In the genomic region with DNA sequence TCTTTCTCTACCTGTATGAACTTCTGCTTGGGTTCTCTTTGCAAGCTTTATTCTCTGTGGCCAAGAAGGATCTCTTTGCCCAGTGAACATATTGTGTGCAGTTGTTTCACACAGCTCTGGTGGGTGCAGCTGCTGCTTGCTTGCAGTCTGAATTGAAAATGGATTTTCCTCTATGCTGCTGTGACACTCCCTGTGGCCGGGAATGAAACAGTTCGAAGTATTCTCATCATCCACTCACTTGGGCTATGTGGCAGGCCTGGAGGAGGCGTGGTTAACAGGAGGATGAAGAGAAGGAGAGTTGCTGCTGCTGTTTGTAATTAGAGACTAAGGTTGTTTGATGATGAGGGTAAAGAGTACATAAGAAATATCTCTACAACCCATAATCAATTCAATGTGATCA, we compare ENCODE assay signal across 29 cellular contexts. TPM values are rescaled to one million over a fixed set of nuclear protein-coding genes. Genes with fewer than 3 reads are reported as not detected.
DNase-seq lines count a peak whose midpoint lies in the region; ATAC-seq and TF ChIP-seq lines count a peak whose summit lies in the region.
"Had no signal": no experiment of that assay in that cellular context is flagged by ENCODE, and none has a peak within 500 bp of the region (broad histone marks: within the 10 kb centered on the region; RNA-seq: fewer than 3 reads in every experiment).

No MANE protein-coding gene starts in this region.

- no peak overlapping the region for H3K23ac ChIP-seq in mesendoderm (ENCODE audit: low read length)

- H3K27me3 Mint-ChIP-seq in HFFc6 (ENCODE audit: insufficient read depth) (peaks cover 10% of the 10 kb centered on the region), nephron progenitor cell (ENCODE audit: low read depth, poor library complexity) (no peaks in the 10 kb centered on the region), immature natural killer cell (ENCODE audit: low read depth in 3 of 3) (peaks cover 4 to 15% (median 8%) of the 10 kb centered on the region in 3 donors)

- H3K4me3 ChIP-seq in PC-3 (ENCODE audit: low read length) (no peak overlapping the region), mesendoderm (ENCODE audit: low read length) (no peak overlapping the region)
- H3K4me3 ChIP-seq: BLaER1 treated with 17β-estradiol and CSF1 and Interleukin-3, amounts not matched to agents 10 nM and 100 nM; GM23338; hepatocyte; skin epidermis had no signal

- no peaks in the 10 kb centered on the region for H3K9me2 ChIP-seq in PC-3 (replicated peaks; ENCODE audit: low read length)

- intact Hi-C loops in PC-3 (cut with micrococcal nuclease) = no loop called here

- no peak overlapping the region for H3K18ac ChIP-seq in mesendoderm (ENCODE audit: low read length)

- no peaks in the 10 kb centered on the region for H3K79me1 ChIP-seq in mesendoderm (ENCODE audit: low read length)

- H2BK5ac ChIP-seq in mesendoderm (ENCODE audit: low read length) = no peak overlapping the region

- H3K4me1 ChIP-seq in PC-3 (ENCODE audit: insufficient read depth, low read length) = peaks cover 4% of the 10 kb centered on the region; the same call in 1 of the 2 replicates
- H3K4me1 ChIP-seq in mesendoderm (ENCODE audit: control insufficient read depth, low read depth, low read length) = no peaks in the 10 kb centered on the region

- no peak overlapping the region for H2AFZ ChIP-seq in PC-3 (ENCODE audit: low read length)
- H2AFZ ChIP-seq: GM23338, hepatocyte had no signal

- no peak overlapping the region for H3K4me3 Mint-ChIP-seq in HFFc6
- H3K4me3 Mint-ChIP-seq in nephron progenitor cell = no peak overlapping the region
- H3K4me3 Mint-ChIP-seq in immature natural killer cell = no peak overlapping the region
- H3K4me3 Mint-ChIP-seq: activated CD4-positive, alpha-beta T cell treated with anti-CD3 and anti-CD28 coated beads for 36 hours; activated naive CD8-positive, alpha-beta T cell treated with anti-CD3 and anti-CD28 coated beads, Interleukin-2, amount 10 ng/mL, durations not matched to agents 7 days and 5 days; activated T-cell treated with anti-CD3 and anti-CD28 coated beads, Interleukin-2, amount 50 U/mL, for 24 hours; dendritic cell treated with granulocyte-macrophage colony-stimulating factor and Interleukin-4, amounts not matched to agents 40 ng/mL and 50 ng/mL, for 4 days; endodermal cell; GM23338; memory B cell; stimulated activated naive CD8-positive, alpha-beta T cell treated with anti-CD3 and anti-CD28 coated beads, Interleukin-15, amount 100 ng/mL, for 72 hours had no signal

- H3K36me3 ChIP-seq in PC-3 (ENCODE audit: low read depth, low read length) (no peaks in the 10 kb centered on the region), mesendoderm (ENCODE audit: control insufficient read depth, insufficient read depth, low read length) (no peaks in the 10 kb centered on the region)
- H3K36me3 ChIP-seq: BLaER1 treated with 17β-estradiol and CSF1 and Interleukin-3, amounts not matched to agents 10 nM and 100 nM had no signal

- peak; percentile 74 for ATAC-seq in PC-3
- no peak for ATAC-seq in GM19023 (IDR thresholded peaks at IDR 0.05; ENCODE audit: unreplicated experiment)
- ATAC-seq: activated CD4-positive, alpha-beta T cell treated with anti-CD3 and anti-CD28 coated beads for 36 hours; esophagus mucosa; GM23338; left lobe of liver; stimulated activated naive CD8-positive, alpha-beta T cell treated with anti-CD3 and anti-CD28 coated beads, Interleukin-15, amount 100 ng/mL, for 72 hours had no signal

- no peaks in the 10 kb centered on the region for H4K20me1 ChIP-seq in PC-3 (ENCODE audit: low read length)
- H4K20me1 ChIP-seq: BLaER1 treated with 17β-estradiol and CSF1 and Interleukin-3, amounts not matched to agents 10 nM and 100 nM had no signal

- H3K27ac ChIP-seq in PC-3 (ENCODE audit: low read length) (no peak overlapping the region), mesendoderm (ENCODE audit: low read depth, low read length) (no peak overlapping the region)
- H3K27ac ChIP-seq: BLaER1 treated with 17β-estradiol and CSF1 and Interleukin-3, amounts not matched to agents 10 nM and 100 nM; hepatocyte; skin epidermis had no signal

- CTCF ChIA-PET in PC-3 (lab: Charles Lee) = no interaction called here

- H3K9me3 Mint-ChIP-seq in HFFc6 (no peaks in the 10 kb centered on the region), nephron progenitor cell (no peaks in the 10 kb centered on the region), immature natural killer cell (peaks cover 0 to 3% (median 0%) of the 10 kb centered on the region in 6 donors)
- H3K9me3 Mint-ChIP-seq: activated naive CD8-positive, alpha-beta T cell treated with anti-CD3 and anti-CD28 coated beads, Interleukin-2, amount 10 ng/mL, durations not matched to agents 7 days and 5 days; activated T-cell treated with anti-CD3 and anti-CD28 coated beads, Interleukin-2, amount 50 U/mL, for 24 hours; dendritic cell treated with granulocyte-macrophage colony-stimulating factor and Interleukin-4, amounts not matched to agents 40 ng/mL and 50 ng/mL, for 4 days; endodermal cell; GM23338; memory B cell; stimulated activated naive CD8-positive, alpha-beta T cell treated with anti-CD3 and anti-CD28 coated beads, Interleukin-15, amount 100 ng/mL, for 72 hours had no signal

- no peaks in the 10 kb centered on the region for H3K36me3 Mint-ChIP-seq in HFFc6 (ENCODE audit: low read depth)
- no peaks in the 10 kb centered on the region for H3K36me3 Mint-ChIP-seq in nephron progenitor cell (ENCODE audit: low read depth)
- no peaks in the 10 kb centered on the region for H3K36me3 Mint-ChIP-seq in immature natural killer cell
- H3K36me3 Mint-ChIP-seq: activated naive CD8-positive, alpha-beta T cell treated with anti-CD3 and anti-CD28 coated beads, Interleukin-2, amount 10 ng/mL, durations not matched to agents 7 days and 5 days; memory B cell had no signal

- no peak overlapping the region for H3K4me2 ChIP-seq in PC-3 (ENCODE audit: low read length)
- H3K4me2 ChIP-seq in mesendoderm (ENCODE audit: low read length) = no peak overlapping the region
- H3K4me2 ChIP-seq: GM23338, hepatocyte had no signal

- H3K9ac ChIP-seq in PC-3 (ENCODE audit: low read length) (no peak overlapping the region), mesendoderm (ENCODE audit: low read length) (no peak overlapping the region)
- H3K9ac ChIP-seq: BLaER1 treated with 17β-estradiol and CSF1 and Interleukin-3, amounts not matched to agents 10 nM and 100 nM had no signal

- no TSS peak for BruUV-seq in PC-3 (replicated peaks; lab: Mats Ljungman, UMichigan)

- no peak for TF ChIP-seq CTCF in HFFc6 (IDR thresholded peaks at IDR 0.05)
- no peak for TF ChIP-seq CTCF in PC-3 (conservative IDR thresholded peaks at IDR 0.05; ENCODE audit: low read depth, low read length)
- no peak for TF ChIP-seq CTCF in nephron progenitor cell (IDR thresholded peaks at IDR 0.05)

- H3K9me3 ChIP-seq in PC-3 (ENCODE audit: low read length) = no peaks in the 10 kb centered on the region
- H3K9me3 ChIP-seq: BLaER1 treated with 17β-estradiol and CSF1 and Interleukin-3, amounts not matched to agents 10 nM and 100 nM had no signal

- no CpG with 5 or more reads among the region's 3 CpGs for WGBS in mesendoderm (ENCODE audit: extremely low coverage, insufficient coverage, low lambda C conversion rate)

- no peak overlapping the region for H2AK5ac ChIP-seq in mesendoderm (ENCODE audit: low read length)

- H2BK15ac ChIP-seq in mesendoderm (replicated peaks; ENCODE audit: low read depth) = no peak overlapping the region

- no peak overlapping the region for H3K56ac ChIP-seq in mesendoderm (ENCODE audit: low read length)

- no peak overlapping the region for H4K8ac ChIP-seq in mesendoderm (ENCODE audit: low read depth, low read length)

- DNase-seq in AG08395 (ENCODE audit: low spot score) (peak; percentile 24), HFFc6 (peak; percentile 1), PC-3 (no peak), mesendoderm (peak; percentile 10), nephron progenitor cell (no peak), immature natural killer cell (no peak)
- DNase-seq in activated CD4-positive, alpha-beta T cell treated with anti-CD3 and anti-CD28 coated beads, Interleukin-2, amount 50 U/mL, for 48 hours = no peak
- DNase-seq: activated CD4-positive, alpha-beta T cell treated with anti-CD3 and anti-CD28 coated beads for 36 hours; activated gamma-delta T cell; activated naive CD8-positive, alpha-beta T cell treated with anti-CD3 and anti-CD28 coated beads, Interleukin-2, amount 10 ng/mL, durations not matched to agents 7 days and 5 days; activated T-cell treated with anti-CD3 and anti-CD28 coated beads, Interleukin-2, amount 50 U/mL, for 24 hours; caudate nucleus; endodermal cell; NCI-H1436; occipital lobe; stimulated activated naive CD8-positive, alpha-beta T cell treated with anti-CD3 and anti-CD28 coated beads, Interleukin-15, amount 100 ng/mL, for 72 hours had no signal

- H3K4ac ChIP-seq in mesendoderm (ENCODE audit: low read depth, low read length) = no peak overlapping the region

- H3K27me3 ChIP-seq in PC-3 (ENCODE audit: low read length) (no peaks in the 10 kb centered on the region), mesendoderm (ENCODE audit: insufficient read depth, low read length, poor library complexity) (no peaks in the 10 kb centered on the region)
- H3K27me3 ChIP-seq: BLaER1 treated with 17β-estradiol and CSF1 and Interleukin-3, amounts not matched to agents 10 nM and 100 nM; hepatocyte had no signal

- POLR2A ChIA-PET in PC-3 (lab: Charles Lee; ENCODE audit: unreplicated experiment) = no interaction called here

- no peak overlapping the region for H4K5ac ChIP-seq in mesendoderm (ENCODE audit: low read length)

- H3K79me2 ChIP-seq in PC-3 (ENCODE audit: low read length) (no peaks in the 10 kb centered on the region), mesendoderm (ENCODE audit: control insufficient read depth, insufficient read depth, low read length) (no peaks in the 10 kb centered on the region)
- H3K79me2 ChIP-seq: hepatocyte had no signal

- H3K4me1 Mint-ChIP-seq in HFFc6 (ENCODE audit: low read depth) (no peaks in the 10 kb centered on the region), nephron progenitor cell (peaks cover 30% of the 10 kb centered on the region), immature natural killer cell (no peaks in the 10 kb centered on the region)
- H3K4me1 Mint-ChIP-seq: activated CD4-positive, alpha-beta T cell treated with anti-CD3 and anti-CD28 coated beads for 36 hours; activated naive CD8-positive, alpha-beta T cell treated with anti-CD3 and anti-CD28 coated beads, Interleukin-2, amount 10 ng/mL, durations not matched to agents 7 days and 5 days; memory B cell; stimulated activated naive CD8-positive, alpha-beta T cell treated with anti-CD3 and anti-CD28 coated beads, Interleukin-15, amount 100 ng/mL, for 72 hours had no signal

- H3F3A ChIP-seq in PC-3 (ENCODE audit: low read length, unreplicated experiment) = no peaks in the 10 kb centered on the region

- H2BK120ac ChIP-seq in mesendoderm (ENCODE audit: low read depth, low read length) = no peak overlapping the region

- H3K27ac Mint-ChIP-seq in HFFc6 = no peak overlapping the region
- no peak overlapping the region for H3K27ac Mint-ChIP-seq in nephron progenitor cell
- no peak overlapping the region for H3K27ac Mint-ChIP-seq in immature natural killer cell
- H3K27ac Mint-ChIP-seq: activated CD4-positive, alpha-beta T cell treated with anti-CD3 and anti-CD28 coated beads for 36 hours; activated naive CD8-positive, alpha-beta T cell treated with anti-CD3 and anti-CD28 coated beads, Interleukin-2, amount 10 ng/mL, durations not matched to agents 7 days and 5 days; activated T-cell treated with anti-CD3 and anti-CD28 coated beads, Interleukin-2, amount 50 U/mL, for 24 hours; dendritic cell treated with granulocyte-macrophage colony-stimulating factor and Interleukin-4, amounts not matched to agents 40 ng/mL and 50 ng/mL, for 4 days; endodermal cell; GM23338; memory B cell; stimulated activated naive CD8-positive, alpha-beta T cell treated with anti-CD3 and anti-CD28 coated beads, Interleukin-15, amount 100 ng/mL, for 72 hours had no signal

RNA-seq across cellular contexts. Expression of a gene that starts 28.4 kb away (rescaled TPM):
- not detected for total RNA-seq in HFFc6 (2021; fragmentation: NEBNext Ultra II Directional; extraction: Animal tissue kit (Norgen Biotek cat#: 25700))
- not detected in 2 replicates for total RNA-seq in PC-3 (2014; rRNA removed)
- 0.01 TPM for polyA plus RNA-seq in mesendoderm (2013, experiment 1 of 2)
- polyA plus RNA-seq in mesendoderm (2013, experiment 2 of 2) = under 0.01 TPM
- not detected for polyA plus RNA-seq in immature natural killer cell
- total RNA-seq: activated CD4-positive, alpha-beta T cell treated with anti-CD3 and anti-CD28 coated beads for 36 hours; activated CD8-positive, alpha-beta memory T cell treated with anti-CD3 and anti-CD28 coated beads for 36 hours; activated naive CD8-positive, alpha-beta T cell treated with anti-CD3 and anti-CD28 coated beads, Interleukin-2, amount 10 ng/mL, durations not matched to agents 7 days and 5 days; astrocyte; GM23338; OCI-LY7; T-helper 2 cell treated with Interferon-gamma antibody and Interleukin-4, amounts not matched to agents 100 ng/mL and 5 ng/mL, for 36 hours had no signal
- polyA plus RNA-seq: GM23338 had no signal

Comparison
In these comparisons a context has a peak if more than half of its experiments do, and no peak if none do; other contexts are left out.
1. DNase-seq: peak in AG08395 (single experiment), HFFc6 (single experiment) and mesendoderm (single experiment); none in PC-3 (single experiment), activated CD4-positive, alpha-beta T cell treated with anti-CD3 and anti-CD28 coated beads, Interleukin-2, amount 50 U/mL, for 48 hours (0 of 2), nephron progenitor cell (single experiment) and immature natural killer cell (0 of 3).